Comparison of ENCODE assay signal across 8 cellular contexts in the genomic region with DNA sequence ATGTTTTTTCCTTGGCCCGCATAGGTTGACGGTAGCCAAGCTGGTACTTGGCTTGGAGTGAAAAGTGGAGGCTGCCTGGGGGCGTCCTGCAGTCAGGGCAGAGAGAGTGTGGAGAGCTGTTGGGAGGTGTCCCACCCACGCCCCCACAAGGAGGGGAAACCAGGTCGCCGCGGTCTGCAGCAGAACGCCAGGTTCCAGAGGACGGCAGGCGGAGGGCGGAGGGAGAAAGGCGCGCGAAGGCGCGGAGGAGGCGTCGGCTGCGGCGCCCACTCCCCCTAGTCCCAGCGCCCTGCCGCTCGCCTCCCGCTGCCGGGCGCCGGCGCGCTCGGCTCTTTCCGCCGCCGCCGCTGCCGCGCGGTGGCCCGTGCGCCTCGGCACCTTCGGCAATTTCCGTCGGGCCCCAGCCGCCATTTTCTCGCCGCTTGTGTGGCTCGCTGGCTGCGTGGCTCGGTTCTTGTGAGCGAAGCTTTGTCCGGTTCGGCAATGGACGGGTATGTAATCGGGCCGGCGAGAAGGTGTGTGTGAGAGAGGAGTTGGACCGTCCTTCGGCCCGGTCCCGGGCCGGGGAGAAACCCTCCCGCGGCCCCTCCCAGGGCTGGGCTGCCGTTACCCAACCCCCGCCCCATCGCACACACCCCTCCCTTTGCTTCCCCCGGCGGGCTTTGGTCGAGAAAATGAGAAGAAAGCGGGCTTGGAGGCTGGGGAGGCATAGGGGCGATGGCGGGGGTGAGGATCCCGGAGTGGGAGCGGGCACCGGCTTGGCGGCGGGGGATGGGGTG. TPM values are rescaled to one million over a fixed set of nuclear protein-coding genes. Genes with fewer than 3 reads are reported as not detected.
DNase-seq lines count a peak whose midpoint lies in the region; ATAC-seq lines count a peak whose summit lies in the region.

A gene with protein sequence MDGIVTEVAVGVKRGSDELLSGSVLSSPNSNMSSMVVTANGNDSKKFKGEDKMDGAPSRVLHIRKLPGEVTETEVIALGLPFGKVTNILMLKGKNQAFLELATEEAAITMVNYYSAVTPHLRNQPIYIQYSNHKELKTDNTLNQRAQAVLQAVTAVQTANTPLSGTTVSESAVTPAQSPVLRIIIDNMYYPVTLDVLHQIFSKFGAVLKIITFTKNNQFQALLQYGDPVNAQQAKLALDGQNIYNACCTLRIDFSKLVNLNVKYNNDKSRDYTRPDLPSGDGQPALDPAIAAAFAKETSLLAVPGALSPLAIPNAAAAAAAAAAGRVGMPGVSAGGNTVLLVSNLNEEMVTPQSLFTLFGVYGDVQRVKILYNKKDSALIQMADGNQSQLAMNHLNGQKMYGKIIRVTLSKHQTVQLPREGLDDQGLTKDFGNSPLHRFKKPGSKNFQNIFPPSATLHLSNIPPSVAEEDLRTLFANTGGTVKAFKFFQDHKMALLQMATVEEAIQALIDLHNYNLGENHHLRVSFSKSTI (plus strand): TSS at position 403 of the 779 bp plus-strand sequence. CDS start 81 bp downstream, at position 484.

- H3K27ac ChIP-seq in HUES6 (ENCODE audit: low read depth, low read length) (peak within 1 kb of the TSS; percentile 98), esophagus (ENCODE audit: low read depth in 2 of 2, low read length in 1 of 2) (peak within 1 kb of the TSS; percentile 85 to 89)

- DNase-seq in DMS114 treated with DMSO at 0.1 percent for 48 hours (lab: John Stamatoyannopoulos, UW; ENCODE audit: unreplicated experiment): peak; percentile 78
- peak; percentile 89 for DNase-seq in OCI-M1 (lab: John Stamatoyannopoulos, UW)
- peak; percentile 88 for DNase-seq in activated T-cell treated with anti-CD3 and anti-CD28 coated beads, Interleukin-2, amount 50 U/mL, for 1 hour
- peak; percentile 62 to 65 for DNase-seq in stimulated activated CD8-positive, alpha-beta memory T cell treated with anti-CD3 and anti-CD28 coated beads, Interleukin-7, amount 100 ng/mL, for 1 hour (ENCODE audit: low read depth in 2 of 2)

- WGBS in esophagus, 2 donors: 0 to 1% methylated on average over 57 to 77 of the region's 77 CpGs

- peak; percentile 96 for ATAC-seq in GM21515 (IDR thresholded peaks at IDR 0.05; ENCODE audit: unreplicated experiment)

- H3K9ac ChIP-seq in HUES6 (ENCODE audit: low read length) (peak within 1 kb of the TSS; percentile 90), mucosa of stomach (ENCODE audit: low read length) (peak within 1 kb of the TSS; percentile 99)

- H3K36me3 ChIP-seq in HUES6 (ENCODE audit: control insufficient read depth, insufficient read depth, low read length): peaks cover 32% of the 10 kb centered on the region
- H3K36me3 ChIP-seq in esophagus (ENCODE audit: control insufficient read depth in 2 of 2, insufficient read depth in 2 of 2, low read length in 1 of 2): no peaks in the 10 kb centered on the region
- no peaks in the 10 kb centered on the region for H3K36me3 ChIP-seq in mucosa of stomach (ENCODE audit: control insufficient read depth, insufficient read depth, low read length)

- H3K4me3 ChIP-seq in HUES6 (ENCODE audit: low read depth, low read length) (peak within 1 kb of the TSS; percentile 90), esophagus (ENCODE audit: low read depth in 1 of 2, low read length in 2 of 2) (peak within 1 kb of the TSS; percentile 77 to 88), mucosa of stomach (ENCODE audit: low read length) (peak within 1 kb of the TSS; percentile 39)

- H3K4me1 ChIP-seq in HUES6 (ENCODE audit: control insufficient read depth, insufficient read depth, low read length): peaks cover 15% of the 10 kb centered on the region
- no peaks in the 10 kb centered on the region for H3K4me1 ChIP-seq in esophagus (ENCODE audit: control insufficient read depth in 2 of 2, insufficient read depth in 2 of 2, low read length in 1 of 2)
- no peaks in the 10 kb centered on the region for H3K4me1 ChIP-seq in mucosa of stomach (ENCODE audit: control insufficient read depth, insufficient read depth, low read length)

- H3K27me3 ChIP-seq in HUES6 (ENCODE audit: control insufficient read depth, insufficient read depth, low read length) (no peaks in the 10 kb centered on the region), esophagus (ENCODE audit: control insufficient read depth in 1 of 2, insufficient read depth in 2 of 2, low read length in 2 of 2) (no peaks in the 10 kb centered on the region), mucosa of stomach (ENCODE audit: control insufficient read depth, insufficient read depth, low read length) (no peaks in the 10 kb centered on the region)

- no peaks in the 10 kb centered on the region for H3K9me3 ChIP-seq in HUES6 (ENCODE audit: control insufficient read depth, insufficient read depth, low read depth, low read length)
- no peaks in the 10 kb centered on the region for H3K9me3 ChIP-seq in esophagus (ENCODE audit: control insufficient read depth in 2 of 2, insufficient read depth in 1 of 2, low read depth in 1 of 2, low read length in 1 of 2)
- H3K9me3 ChIP-seq in mucosa of stomach (ENCODE audit: control insufficient read depth, low read length): no peaks in the 10 kb centered on the region

RNA-seq across cellular contexts. Expression of the gene that starts here (rescaled TPM):
- polyA plus RNA-seq in esophagus: 10 to 100 TPM in 1 of 2 donors, 1 to 10 TPM in 1; 8.3 to 18.2 TPM

Comparison
In these comparisons a context has a peak if more than half of its experiments do, and no peak if none do; other contexts are left out.
1. Peak in every context shown above with its lines: DNase-seq, ATAC-seq, H3K4me3 ChIP-seq and H3K27ac ChIP-seq.
2. H3K4me3 ChIP-seq: peak in every context shown above with its lines; median percentile 90 in HUES6; 82 in esophagus; 39 in mucosa of stomach.